Comparison of ENCODE assay signal across 28 cellular contexts in the genomic region with DNA sequence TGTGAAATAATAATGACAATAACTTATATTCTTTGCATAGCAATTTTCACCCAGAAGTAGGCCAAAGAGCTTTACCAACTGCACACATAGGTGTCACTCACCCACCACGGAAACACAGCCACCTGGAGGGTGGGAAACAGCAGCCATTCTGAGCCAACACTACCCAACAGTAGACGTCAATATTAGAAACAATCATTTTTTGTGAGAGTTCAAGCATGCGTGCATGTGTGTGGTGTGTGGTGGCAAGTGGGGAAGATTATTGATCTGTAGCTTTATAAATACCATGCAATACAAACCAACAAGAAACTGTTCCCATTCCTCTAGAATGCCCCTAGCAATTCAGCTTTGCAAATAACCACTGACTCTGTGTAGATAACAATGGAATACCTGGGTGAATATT. TPM values are rescaled to one million over a fixed set of nuclear protein-coding genes. Genes with fewer than 3 reads are reported as not detected.
A peak's percentile ranks its signal among the peaks of the same experiment; 100 is the strongest.
DNase-seq lines count a peak whose midpoint lies in the region; ATAC-seq lines count a peak whose summit lies in the region.
"Had no signal": no experiment of that assay in that cellular context is flagged by ENCODE, and none has a peak within 500 bp of the region (broad histone marks: within the 10 kb centered on the region; RNA-seq: fewer than 3 reads in every experiment).

No MANE protein-coding gene starts in this region.

- H3K14ac ChIP-seq in mesenchymal stem cell (ENCODE audit: low read length in 2 of 2) = no peak overlapping the region

- H2BK15ac ChIP-seq in mesenchymal stem cell (ENCODE audit: low read depth, poor library complexity, severe bottlenecking) = no peak overlapping the region

- no peak overlapping the region for H2AK5ac ChIP-seq in mesenchymal stem cell (ENCODE audit: low read length, severe bottlenecking)

- H3K4me1 ChIP-seq in mesenchymal stem cell (ENCODE audit: control insufficient read depth, insufficient read depth, low read depth, low read length) = no peaks in the 10 kb centered on the region
- H3K4me1 ChIP-seq: Caco-2 had no signal

- no peak overlapping the region for H3K9ac ChIP-seq in mesenchymal stem cell (ENCODE audit: low read length)

- H3K27ac ChIP-seq in caudate nucleus (ENCODE audit: low read depth, low read length) (peak overlapping the region; percentile 50), mesenchymal stem cell (ENCODE audit: low read length, poor library complexity, severe bottlenecking) (no peak overlapping the region)
- H3K27ac ChIP-seq: 22Rv1, C4-2B, HL-60, RWPE1, SK-N-MC had no signal

- DNase-seq in NCI-H146 (lab: John Stamatoyannopoulos, UW) = peak; percentile 22
- no peak for DNase-seq in NCI-H146 treated with DMSO at 0.1 percent for 48 hours (lab: John Stamatoyannopoulos, UW; ENCODE audit: unreplicated experiment)
- DNase-seq in caudate nucleus (lab: John Stamatoyannopoulos, UW) = no peak
- peak; percentile 6 for DNase-seq in islet precursor cell
- DNase-seq in retina = peak; percentile 28
- DNase-seq in activated T-cell treated with anti-CD3 and anti-CD28 coated beads, Interleukin-2, amount 50 U/mL, for 4 hours = no peak
- no peak for DNase-seq in stimulated activated CD4-positive, alpha-beta T cell treated with anti-CD3 and anti-CD28 coated beads, Interleukin-15, amount 100 ng/mL, for 24 hours
- DNase-seq in mesenchymal stem cell = no peak
- DNase-seq: Caco-2; CD8-positive, alpha-beta T cell; DMS 273 treated with DMSO at 0.1 percent for 48 hours; DMS79 treated with DMSO at 0.1 percent for 48 hours; GF-D8; GOT3; HCEC 1CT; Karpas-422; NCI-H1092; NCI-H1436; NCI-H2029; NCI-H2227 treated with DMSO at 0.1 percent for 48 hours; NCI-H526 treated with DMSO at 0.1 percent for 48 hours; SIG-M5 had no signal

- 67% methylated on average over 1 of the region's 3 CpGs for WGBS in mesenchymal stem cell

- H2BK12ac ChIP-seq in mesenchymal stem cell (ENCODE audit: low read length in 2 of 2) = no peak overlapping the region

- H3K27me3 ChIP-seq in mesenchymal stem cell (ENCODE audit: control insufficient read depth in 1 of 2, insufficient read depth in 1 of 2, low read length in 2 of 2) = no peaks in the 10 kb centered on the region

- H4K91ac ChIP-seq in mesenchymal stem cell (ENCODE audit: low read length) = no peak overlapping the region

- no peaks in the 10 kb centered on the region for H3K9me3 Mint-ChIP-seq in activated T-cell treated with anti-CD3 and anti-CD28 coated beads, Interleukin-2, amount 50 U/mL, for 4 hours
- H3K9me3 Mint-ChIP-seq: CD8-positive, alpha-beta T cell had no signal

- no peaks in the 10 kb centered on the region for H3K36me3 Mint-ChIP-seq in activated T-cell treated with anti-CD3 and anti-CD28 coated beads, Interleukin-2, amount 50 U/mL, for 4 hours (ENCODE audit: insufficient read depth)
- H3K36me3 Mint-ChIP-seq: CD8-positive, alpha-beta T cell had no signal

- no peak overlapping the region for H2BK5ac ChIP-seq in mesenchymal stem cell (ENCODE audit: low read depth, low read length, poor library complexity, severe bottlenecking)

- no peak overlapping the region for H3K4me3 ChIP-seq in mesenchymal stem cell (ENCODE audit: insufficient read depth in 1 of 2, low read depth in 1 of 2, low read length in 2 of 2)
- H3K4me3 ChIP-seq: SK-N-MC had no signal

- H4K8ac ChIP-seq in mesenchymal stem cell (ENCODE audit: low read length) = no peak overlapping the region

- H3K9me3 ChIP-seq in mesenchymal stem cell (ENCODE audit: control insufficient read depth, low read length) = no peaks in the 10 kb centered on the region
- H3K9me3 ChIP-seq: Caco-2 had no signal

- no peak overlapping the region for H2BK120ac ChIP-seq in mesenchymal stem cell (ENCODE audit: low read depth, low read length)

- no peak overlapping the region for H2AFZ ChIP-seq in mesenchymal stem cell (ENCODE audit: low read depth, low read length)

- H3K27me3 Mint-ChIP-seq in activated T-cell treated with anti-CD3 and anti-CD28 coated beads, Interleukin-2, amount 50 U/mL, for 4 hours (ENCODE audit: low read depth) = peaks cover 4% of the 10 kb centered on the region

- no peak overlapping the region for H3K4ac ChIP-seq in mesenchymal stem cell (ENCODE audit: low read depth in 1 of 2, low read length in 2 of 2)

- no peaks in the 10 kb centered on the region for H3K79me1 ChIP-seq in mesenchymal stem cell (replicated peaks; ENCODE audit: low read length, poor library complexity, severe bottlenecking)

- H3K18ac ChIP-seq in mesenchymal stem cell (ENCODE audit: low read depth in 1 of 2, low read length in 2 of 2) = no peak overlapping the region

- no peak for ATAC-seq in activated T-cell treated with anti-CD3 and anti-CD28 coated beads, Interleukin-2, amount 50 U/mL, for 4 hours
- ATAC-seq: CD8-positive, alpha-beta T cell had no signal

- no peaks in the 10 kb centered on the region for H3K36me3 ChIP-seq in mesenchymal stem cell (ENCODE audit: control insufficient read depth in 1 of 2, insufficient read depth in 2 of 2, low read depth in 1 of 2, low read length in 2 of 2)

- no peak overlapping the region for H3K4me2 ChIP-seq in mesenchymal stem cell (ENCODE audit: low read length, poor library complexity, severe bottlenecking)

- no peak overlapping the region for H3K23ac ChIP-seq in mesenchymal stem cell (ENCODE audit: low read length in 2 of 2)

- no peaks in the 10 kb centered on the region for H3K4me1 Mint-ChIP-seq in activated T-cell treated with anti-CD3 and anti-CD28 coated beads, Interleukin-2, amount 50 U/mL, for 4 hours (ENCODE audit: low read depth)
- H3K4me1 Mint-ChIP-seq: B cell had no signal

- no peak overlapping the region for H3K4me3 Mint-ChIP-seq in activated T-cell treated with anti-CD3 and anti-CD28 coated beads, Interleukin-2, amount 50 U/mL, for 4 hours
- H3K4me3 Mint-ChIP-seq: B cell; CD8-positive, alpha-beta T cell had no signal

RNA-seq across cellular contexts. Expression of a gene that starts 19.1 kb away (rescaled TPM):
- total RNA-seq in activated T-cell treated with anti-CD3 and anti-CD28 coated beads, Interleukin-2, amount 50 U/mL, for 4 hours = under 1 TPM; 0.03 to 0.13 (median 0.08) TPM
- polyA plus RNA-seq in mesenchymal stem cell (2013, experiment 1 of 2) = 0.10 TPM
- polyA plus RNA-seq in mesenchymal stem cell (2013, experiment 2 of 2) = 0.11 TPM
- total RNA-seq: CD8-positive, alpha-beta T cell had no signal

Comparison
In these comparisons a context has a peak if more than half of its experiments do, and no peak if none do; other contexts are left out.
1. DNase-seq: peak in NCI-H146 (single experiment), islet precursor cell (single experiment) and retina (single experiment); none in NCI-H146 treated with DMSO at 0.1 percent for 48 hours (single experiment), caudate nucleus (0 of 61), activated T-cell treated with anti-CD3 and anti-CD28 coated beads, Interleukin-2, amount 50 U/mL, for 4 hours (single experiment), stimulated activated CD4-positive, alpha-beta T cell treated with anti-CD3 and anti-CD28 coated beads, Interleukin-15, amount 100 ng/mL, for 24 hours (single experiment) and mesenchymal stem cell (single experiment).